ENCODE assay signal across 8 cellular contexts in genomic region chr15:92882697-92883642, GRCh38. TPM values are rescaled to one million over a fixed set of nuclear protein-coding genes. Genes with fewer than 3 reads are reported as not detected.
DNase-seq lines count a peak whose midpoint lies in the region; ATAC-seq and TF ChIP-seq lines count a peak whose summit lies in the region.

No MANE protein-coding gene starts in this region.

- H3K27ac Mint-ChIP-seq in activated naive CD8-positive, alpha-beta T cell treated with anti-CD3 and anti-CD28 coated beads for 36 hours = peak overlapping the region; percentile 99

- no peaks in the 10 kb centered on the region for H3K9me3 ChIP-seq in OCI-LY3 (ENCODE audit: insufficient read depth, low read length)

- H4K20me1 ChIP-seq in OCI-LY3 (ENCODE audit: insufficient read depth, low read length) = no peaks in the 10 kb centered on the region

- peak overlapping the region; percentile 87 for H3K4me3 Mint-ChIP-seq in activated naive CD8-positive, alpha-beta T cell treated with anti-CD3 and anti-CD28 coated beads for 36 hours

- TF ChIP-seq CTCF in OCI-LY3 (IDR thresholded peaks at IDR 0.05; ENCODE audit: low read depth, low read length) = no peak; the same call in 1 of the 2 replicates

- peak overlapping the region; percentile 82 for H3K4me2 ChIP-seq in OCI-LY3 (ENCODE audit: low read length)

- H3K4me1 ChIP-seq in OCI-LY3 (ENCODE audit: low read length) = peaks cover 31% of the 10 kb centered on the region

- H3K27me3 Mint-ChIP-seq in activated naive CD8-positive, alpha-beta T cell treated with anti-CD3 and anti-CD28 coated beads for 36 hours = peaks cover 5% of the 10 kb centered on the region

- H3K27me3 ChIP-seq in OCI-LY3 (ENCODE audit: low read depth, low read length) = 0 out of 2 replicates have a peak, but pooled peaks cover 3% of the 10 kb centered on the region

- H2AFZ ChIP-seq in OCI-LY3 (ENCODE audit: low read depth, low read length) = no peak overlapping the region

- H3K36me3 Mint-ChIP-seq in activated naive CD8-positive, alpha-beta T cell treated with anti-CD3 and anti-CD28 coated beads for 36 hours = peaks cover 41% of the 10 kb centered on the region

- no peaks in the 10 kb centered on the region for H3K9me3 Mint-ChIP-seq in activated naive CD8-positive, alpha-beta T cell treated with anti-CD3 and anti-CD28 coated beads for 36 hours

- H3K27ac ChIP-seq in OCI-LY3 (ENCODE audit: low read length) (peak overlapping the region; percentile 82), skin epidermis (peak overlapping the region; percentile 97 to 100 (median 100))

- H3K4me3 ChIP-seq in OCI-LY3 (ENCODE audit: low read length) (peak overlapping the region; percentile 79), skin epidermis (peak overlapping the region; percentile 77 to 95 (median 84))

- H3K36me3 ChIP-seq in OCI-LY3 (replicated peaks; ENCODE audit: low read depth, low read length) = peaks cover 43% of the 10 kb centered on the region

- peaks cover 60% of the 10 kb centered on the region for H3K79me2 ChIP-seq in OCI-LY3 (ENCODE audit: low read length)

- H3K4me1 Mint-ChIP-seq in activated naive CD8-positive, alpha-beta T cell treated with anti-CD3 and anti-CD28 coated beads for 36 hours = peaks cover 72% of the 10 kb centered on the region

- DNase-seq in NCI-H2107 treated with DMSO at 0.1 percent for 48 hours (lab: John Stamatoyannopoulos, UW; ENCODE audit: unreplicated experiment) = peak; percentile 96
- DNase-seq in NCI-H2107 (lab: John Stamatoyannopoulos, UW) = no peak
- peak; percentile 36 for DNase-seq in activated naive CD8-positive, alpha-beta T cell treated with anti-CD3 and anti-CD28 coated beads for 36 hours
- DNase-seq in iPS DF 19.7 (ENCODE audit: low read depth, low spot score) = peak; percentile 23
- no peak for DNase-seq in EL

- peak; percentile 53 for ATAC-seq in HG02840 (IDR thresholded peaks at IDR 0.05; ENCODE audit: low FRiP score, unreplicated experiment)

- H3K9ac ChIP-seq in OCI-LY3 (ENCODE audit: low read length) = peak overlapping the region; percentile 96

RNA-seq across cellular contexts. Expression of gene CHD2, which starts 17.2 kb away (rescaled TPM):
- total RNA-seq in activated naive CD8-positive, alpha-beta T cell treated with anti-CD3 and anti-CD28 coated beads for 36 hours = 10 to 100 TPM; 92.8 to 95.7 TPM

Comparison
In these comparisons a context has a peak if more than half of its experiments do, and no peak if none do; other contexts are left out.
1. DNase-seq: peak in NCI-H2107 treated with DMSO at 0.1 percent for 48 hours (single experiment), activated naive CD8-positive, alpha-beta T cell treated with anti-CD3 and anti-CD28 coated beads for 36 hours (single experiment) and iPS DF 19.7 (single experiment); none in NCI-H2107 (single experiment) and EL (single experiment).